10 cellular contexts compared by ENCODE assay signal in the genomic region with DNA sequence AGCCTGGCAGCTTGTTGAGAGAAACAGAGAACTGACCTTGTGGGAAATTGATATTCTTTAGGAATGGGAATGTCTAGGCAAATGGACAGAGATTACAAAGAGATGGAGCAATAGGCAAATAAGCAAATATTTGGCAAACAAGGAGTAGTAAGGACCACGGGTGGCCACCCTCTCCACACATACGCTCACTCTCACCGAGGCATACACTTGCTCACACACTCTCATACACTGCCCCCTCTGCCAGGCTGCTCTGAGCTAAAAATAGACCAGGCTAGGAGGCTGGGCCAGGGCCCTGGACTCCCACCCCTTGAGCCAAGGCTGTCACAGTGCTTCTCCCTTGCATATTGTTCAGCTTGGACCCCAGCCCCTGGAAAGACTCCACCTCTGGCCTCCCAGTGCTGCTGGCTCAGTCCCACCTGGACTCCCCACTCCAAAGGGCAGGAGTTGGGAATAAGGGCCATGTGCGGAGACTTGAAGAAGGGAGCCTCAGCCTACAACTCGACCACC. TPM values are rescaled to one million over a fixed set of nuclear protein-coding genes. Genes with fewer than 3 reads are reported as not detected.
DNase-seq lines count a peak whose midpoint lies in the region; ATAC-seq and TF ChIP-seq lines count a peak whose summit lies in the region.
"Had no signal": no experiment of that assay in that cellular context is flagged by ENCODE, and none has a peak within 500 bp of the region (broad histone marks: within the 10 kb centered on the region; RNA-seq: fewer than 3 reads in every experiment).

No MANE protein-coding gene starts in this region.

- BruUV-seq in mammary epithelial cell (replicated peaks; lab: Mats Ljungman, UMichigan), result no TSS peak

- intact Hi-C loops in breast epithelium (cut with DNase I; ENCODE audit: low total_unique reads) (no loop called here), mammary epithelial cell (cut with micrococcal nuclease) (no loop called here), Right ventricle myocardium superior (cut with DNase I) (no loop called here), aorta (cut with DNase I) (no loop called here)

- H3K4me1 ChIP-seq in breast epithelium (peaks cover 0 to 4% of the 10 kb centered on the region in 2 donors), mammary epithelial cell (ENCODE audit: insufficient read depth, low read length) (no peaks in the 10 kb centered on the region), aorta (ENCODE audit: control insufficient read depth in 1 of 2, insufficient read depth in 2 of 2, low read length in 2 of 2) (no peaks in the 10 kb centered on the region)

- no peaks in the 10 kb centered on the region for H3K79me2 ChIP-seq in mammary epithelial cell (ENCODE audit: insufficient read depth, low read length)

- TF ChIP-seq CTCF in breast epithelium (IDR thresholded peaks at IDR 0.05) (no peak), mammary epithelial cell (conservative IDR thresholded peaks at IDR 0.05 in 1 of 2, IDR thresholded peaks at IDR 0.05 in 1 of 2; ENCODE audit: extremely low read depth in 1 of 2, insufficient read depth in 1 of 2, low read depth in 1 of 2, low read length in 2 of 2) (no peak), GM20000 (IDR thresholded peaks at IDR 0.05; ENCODE audit: extremely low read depth, missing control alignments) (no peak), GM10248 (IDR thresholded peaks at IDR 0.05; ENCODE audit: control extremely low read depth, extremely low read depth, low read depth, missing control alignments) (no peak)

- no peaks in the 10 kb centered on the region for H3K9me3 Mint-ChIP-seq in naive thymus-derived CD8-positive, alpha-beta T cell
- H3K9me3 Mint-ChIP-seq: T-helper 1 cell treated with Interleukin-12 subunit alpha and Interleukin-12 subunit beta and Interleukin-4 antibody, amounts not matched to agents 30 μg/mL and 1 μg/mL, for 36 hours had no signal

- WGBS in mammary epithelial cell (ENCODE audit: low coverage, missing lambda C conversion rate), result 54% methylated on average over 3 of the region's 5 CpGs
- 10 to 16% methylated on average over 5 of the region's 5 CpGs for WGBS in aorta, 2 donors

- H3K27ac Mint-ChIP-seq in naive thymus-derived CD8-positive, alpha-beta T cell, result no peak overlapping the region
- H3K27ac Mint-ChIP-seq: T-helper 1 cell treated with Interleukin-12 subunit alpha and Interleukin-12 subunit beta and Interleukin-4 antibody, amounts not matched to agents 30 μg/mL and 1 μg/mL, for 36 hours had no signal

- no peaks in the 10 kb centered on the region for H3K27me3 ChIP-seq in breast epithelium
- H3K27me3 ChIP-seq in mammary epithelial cell (ENCODE audit: insufficient read depth, low read length), result peaks cover 21% of the 10 kb centered on the region
- H3K27me3 ChIP-seq in aorta (ENCODE audit: control insufficient read depth in 1 of 2, insufficient read depth in 2 of 2, low read length in 1 of 2), result no peaks in the 10 kb centered on the region

- peak overlapping the region in 9 of 10 donors; percentile 39 to 66 (median 46) for H3K4me3 Mint-ChIP-seq in naive thymus-derived CD8-positive, alpha-beta T cell

- H4K20me1 ChIP-seq in mammary epithelial cell (ENCODE audit: insufficient read depth, low read length), result no peaks in the 10 kb centered on the region

- H3K9me3 ChIP-seq in breast epithelium (no peaks in the 10 kb centered on the region), mammary epithelial cell (replicated peaks; ENCODE audit: insufficient read depth, low read length) (no peaks in the 10 kb centered on the region), aorta (ENCODE audit: control insufficient read depth, low read length) (no peaks in the 10 kb centered on the region)

- DNase-seq in breast epithelium (ENCODE audit: low spot score in 2 of 2), result no peak
- no peak for DNase-seq in mammary epithelial cell
- DNase-seq in Right ventricle myocardium superior, result peak; percentile 61
- no peak for DNase-seq in naive thymus-derived CD8-positive, alpha-beta T cell
- DNase-seq in aorta, result peak; percentile 59 to 82
- DNase-seq in GM20000 (ENCODE audit: low spot score), result no peak
- no peak for DNase-seq in activated effector memory CD4-positive, alpha-beta T cell treated with Interleukin-2 at 50 U/mL for 16 hours
- DNase-seq in GM10248 (ENCODE audit: extremely low spot score), result no peak
- DNase-seq: activated CD8-positive, alpha-beta memory T cell treated with anti-CD3 and anti-CD28 coated beads, Interleukin-2, amount 50 U/mL, for 4 hours had no signal

- no peak for TF ChIP-seq POLR2A in breast epithelium (IDR thresholded peaks at IDR 0.05)

- H3K4me3 ChIP-seq in breast epithelium (peak overlapping the region; percentile 42 to 71 (median 60)), mammary epithelial cell (replicated peaks in 1 of 3; ENCODE audit: insufficient read depth in 1 of 3, low read depth in 2 of 3, low read length in 3 of 3) (no peak overlapping the region), aorta (ENCODE audit: low read length in 2 of 2) (peak overlapping the region in 1 of 2 donors; percentile 53)

- peaks cover 41 to 83% (median 63%) of the 10 kb centered on the region in 5 donors for H3K27me3 Mint-ChIP-seq in naive thymus-derived CD8-positive, alpha-beta T cell

- ATAC-seq in Right ventricle myocardium superior (ENCODE audit: poor library complexity), result peak; percentile 82
- no peak for ATAC-seq in naive thymus-derived CD8-positive, alpha-beta T cell
- peak; percentile 72 for ATAC-seq in aorta (ENCODE audit: low FRiP score)

- no peaks in the 10 kb centered on the region for H3K36me3 Mint-ChIP-seq in naive thymus-derived CD8-positive, alpha-beta T cell

- POLR2A ChIA-PET in naive thymus-derived CD8-positive, alpha-beta T cell (lab: Charles Lee), result no interaction called here
- POLR2A ChIA-PET in GM10248 (lab: Yijun Ruan, JAX), result no interaction called here

- no peak overlapping the region for H3K4me2 ChIP-seq in mammary epithelial cell (ENCODE audit: insufficient read depth, low read depth, low read length)

- H3K9ac ChIP-seq in mammary epithelial cell (ENCODE audit: insufficient read depth, low read length), result no peak overlapping the region

- peaks cover 7 to 13% (median 10%) of the 10 kb centered on the region in 4 donors for H3K4me1 Mint-ChIP-seq in naive thymus-derived CD8-positive, alpha-beta T cell

- in situ Hi-C loops in mammary epithelial cell (cut with MboI; ENCODE audit: low sequenced_read_pairs in 2 of 2), result no loop called here

- H3K36me3 ChIP-seq in breast epithelium (no peaks in the 10 kb centered on the region), mammary epithelial cell (ENCODE audit: insufficient read depth, low read length) (no peaks in the 10 kb centered on the region), aorta (ENCODE audit: control insufficient read depth in 1 of 2, insufficient read depth in 2 of 2, low read length in 1 of 2) (no peaks in the 10 kb centered on the region)

- no peak overlapping the region for H2AFZ ChIP-seq in mammary epithelial cell (ENCODE audit: low read depth, low read length)

- no peak overlapping the region for H3K27ac ChIP-seq in breast epithelium
- no peak overlapping the region for H3K27ac ChIP-seq in mammary epithelial cell (ENCODE audit: insufficient read depth, low read depth, low read length)
- H3K27ac ChIP-seq in aorta (ENCODE audit: low read depth in 1 of 2, low read length in 2 of 2), result no peak overlapping the region

- CTCF ChIA-PET in mammary epithelial cell (lab: Charles Lee; ENCODE audit: low non-redundant PET), result no interaction called here
- CTCF ChIA-PET in GM10248 (lab: Yijun Ruan, JAX), result interaction anchor here (1.5 to 2.6 kb wide), 2 partner anchors 9 to 16 kb away, joined by 4 to 15 read pairs; no protein-coding TSS in a partner anchor

- dilution Hi-C loops in mammary epithelial cell (cut with HindIII; ENCODE audit: low sequenced_read_pairs), result no loop called here

RNA-seq across cellular contexts. Expression of a gene that starts 1.1 kb away (rescaled TPM):
- total RNA-seq in breast epithelium (100 to 1,000 TPM in 1 of 3 donors, 10 to 100 TPM in 2; 21.6 to 316 (median 29.7) TPM), mammary epithelial cell (not detected), Right ventricle myocardium superior (192 TPM), aorta (10 to 100 TPM in 1 of 2 donors, 1 to 10 TPM in 1; 9.0 to 13.6 TPM)
- polyA plus RNA-seq in mammary epithelial cell (not detected), aorta (10 to 100 TPM in 1 of 2 donors, 1 to 10 TPM in 1; 4.7 to 15.8 TPM)
- polyA minus RNA-seq in mammary epithelial cell, result not detected
- not detected for total RNA-seq in naive thymus-derived CD8-positive, alpha-beta T cell
- polyA plus RNA-seq in naive thymus-derived CD8-positive, alpha-beta T cell, result not detected

RNA-seq across cellular contexts. Expression of a gene that starts 38.0 kb away (rescaled TPM):
- 10 to 100 TPM in 2 of 3 donors, 1 to 10 TPM in 1; 6.3 to 34.7 (median 13.8) TPM for total RNA-seq in breast epithelium
- under 1 TPM in 1 of 2 donors, not detected in 1; under 0.01 TPM for total RNA-seq in mammary epithelial cell
- 0.08 TPM for polyA plus RNA-seq in mammary epithelial cell
- not detected for polyA minus RNA-seq in mammary epithelial cell
- total RNA-seq in Right ventricle myocardium superior, result 2.4 TPM
- total RNA-seq in naive thymus-derived CD8-positive, alpha-beta T cell, result 1 to 10 TPM; 6.6 to 6.7 TPM
- polyA plus RNA-seq in naive thymus-derived CD8-positive, alpha-beta T cell, result 1 to 10 TPM in 1 of 3 donors, under 1 TPM in 2; 0.03 to 2.9 (median 0.44) TPM
- total RNA-seq in aorta, result 10 to 100 TPM; 23.1 to 63.4 TPM
- 10 to 100 TPM in 1 of 2 donors, 1 to 10 TPM in 1; 6.6 to 38.6 TPM for polyA plus RNA-seq in aorta

RNA-seq across cellular contexts. Expression of a gene that starts 47.3 kb away (rescaled TPM):
- total RNA-seq in breast epithelium (not detected), mammary epithelial cell (not detected), Right ventricle myocardium superior (not detected), aorta (not detected)
- polyA plus RNA-seq in mammary epithelial cell (not detected), aorta (not detected)
- polyA minus RNA-seq in mammary epithelial cell, result not detected
- not detected for total RNA-seq in naive thymus-derived CD8-positive, alpha-beta T cell
- polyA plus RNA-seq in naive thymus-derived CD8-positive, alpha-beta T cell, result not detected

Comparison
In these comparisons a context has a peak if more than half of its experiments do, and no peak if none do; other contexts are left out.
1. H3K4me3 ChIP-seq: peak in breast epithelium (3 of 3); none in mammary epithelial cell (0 of 3).
2. RNA of a gene that starts 1.1 kb away (total RNA-seq): 192 TPM in Right ventricle myocardium superior (single experiment), 21.6 to 316 TPM in breast epithelium and 9.0 to 13.6 TPM in aorta; not detected in mammary epithelial cell and not detected in naive thymus-derived CD8-positive, alpha-beta T cell; every median in the first group is over 10 times any median in the second.
3. DNase-seq: peak in Right ventricle myocardium superior (single experiment) and aorta (2 of 2); none in breast epithelium (0 of 2), mammary epithelial cell (single experiment), naive thymus-derived CD8-positive, alpha-beta T cell (0 of 10), GM20000 (single experiment), activated effector memory CD4-positive, alpha-beta T cell treated with Interleukin-2 at 50 U/mL for 16 hours (single experiment) and GM10248 (single experiment).
4. ATAC-seq: peak in Right ventricle myocardium superior (single experiment) and aorta (single experiment); none in naive thymus-derived CD8-positive, alpha-beta T cell (0 of 2).